ENCODE assay signal across 10 cellular contexts in the genomic region with DNA sequence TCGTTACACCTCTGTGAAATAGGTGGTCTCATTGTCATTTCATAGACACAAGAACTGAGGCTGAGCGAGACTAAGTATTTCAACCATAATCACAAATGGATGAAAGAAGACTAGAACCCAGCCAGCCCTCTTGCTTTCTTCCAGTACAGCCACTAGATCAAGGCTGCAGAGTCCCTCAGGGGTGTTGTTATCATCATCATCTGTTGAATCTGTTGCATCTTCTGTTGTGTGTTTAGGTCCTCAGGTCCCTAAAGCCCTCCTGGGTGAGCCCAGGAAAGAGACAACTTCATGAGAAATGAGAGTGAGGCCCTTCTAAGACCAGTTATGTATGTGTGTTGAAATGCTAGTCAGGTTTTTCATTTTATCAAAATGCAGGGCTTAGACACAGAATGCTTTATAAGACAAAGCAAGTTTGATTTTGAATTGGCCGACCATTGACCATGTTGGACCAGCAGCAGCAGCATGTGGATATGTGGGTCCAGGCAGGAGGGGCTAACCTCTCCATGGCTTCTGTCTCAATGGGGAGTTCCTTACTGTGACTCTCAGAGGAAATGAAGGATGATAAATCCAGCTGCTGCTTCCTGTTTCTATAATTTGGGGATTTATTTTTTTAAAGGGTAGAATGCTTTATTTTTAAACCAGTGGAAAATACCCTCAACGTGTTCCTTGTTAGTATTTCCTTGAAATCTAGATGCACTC.
A peak's percentile ranks its signal among the peaks of the same experiment; 100 is the strongest.
DNase-seq lines count a peak whose midpoint lies in the region; ATAC-seq and TF ChIP-seq lines count a peak whose summit lies in the region.
"Had no signal": no experiment of that assay in that cellular context is flagged by ENCODE, and none has a peak within 500 bp of the region (broad histone marks: within the 10 kb centered on the region; RNA-seq: fewer than 3 reads in every experiment).

No MANE protein-coding gene starts in this region.

- no peak for ATAC-seq in HG02623 (IDR thresholded peaks at IDR 0.05; ENCODE audit: unreplicated experiment)
- ATAC-seq in GM19324 (IDR thresholded peaks at IDR 0.05; ENCODE audit: low FRiP score, unreplicated experiment), result no peak
- no peak for ATAC-seq in HG02938 (IDR thresholded peaks at IDR 0.05; ENCODE audit: unreplicated experiment)

- H3K4me3 Mint-ChIP-seq in CD4-positive, alpha-beta memory T cell, result no peak overlapping the region
- H3K4me3 Mint-ChIP-seq in nephron progenitor cell, result peak overlapping the region; percentile 31

- peaks cover 7% of the 10 kb centered on the region for H4K20me1 ChIP-seq in Loucy (ENCODE audit: insufficient read depth, low read length, poor library complexity, severe bottlenecking)

- CTCF ChIA-PET in CD4-positive, alpha-beta memory T cell (lab: Charles Lee; ENCODE audit: partially characterized antibody), result interaction anchor here (1.1 kb wide), 1 partner anchor 65 kb away, joined by 4 read pairs; no protein-coding TSS in a partner anchor

- H3K4me1 Mint-ChIP-seq in CD4-positive, alpha-beta memory T cell, result peaks cover 30 to 77% (median 62%) of the 10 kb centered on the region in 4 donors
- peaks cover 85% of the 10 kb centered on the region for H3K4me1 Mint-ChIP-seq in nephron progenitor cell

- peaks cover 88% of the 10 kb centered on the region for H3K79me2 ChIP-seq in Loucy (ENCODE audit: insufficient read depth, low read length)

- H3K9ac ChIP-seq in Loucy (ENCODE audit: low read depth, low read length, poor library complexity, severe bottlenecking), result peak overlapping the region; percentile 18

- no peaks in the 10 kb centered on the region for H3K9me3 Mint-ChIP-seq in CD4-positive, alpha-beta memory T cell
- no peaks in the 10 kb centered on the region for H3K9me3 Mint-ChIP-seq in nephron progenitor cell

- H3K27ac Mint-ChIP-seq in CD4-positive, alpha-beta memory T cell, result peak overlapping the region in 4 of 7 donors; percentile 11 to 71 (median 46)
- peak overlapping the region; percentile 86 for H3K27ac Mint-ChIP-seq in nephron progenitor cell

- H3K4me2 ChIP-seq in Loucy (ENCODE audit: low read depth, low read length, poor library complexity, severe bottlenecking), result peak overlapping the region; percentile 70

- H3F3A ChIP-seq in Loucy (ENCODE audit: low read depth), result peaks cover 12% of the 10 kb centered on the region

- no peaks in the 10 kb centered on the region for H3K9me2 ChIP-seq in Loucy (replicated peaks; ENCODE audit: low read depth, low read length)

- no peak overlapping the region for H2AFZ ChIP-seq in Loucy (ENCODE audit: low read length)

- no peaks in the 10 kb centered on the region for H3K36me3 ChIP-seq in CD4-positive, alpha-beta memory T cell (ENCODE audit: insufficient read depth, low read length)
- H3K36me3 ChIP-seq in Loucy (ENCODE audit: insufficient read depth, low read length), result no peaks in the 10 kb centered on the region

- no peaks in the 10 kb centered on the region for H3K27me3 Mint-ChIP-seq in CD4-positive, alpha-beta memory T cell
- H3K27me3 Mint-ChIP-seq in nephron progenitor cell (ENCODE audit: low read depth, poor library complexity), result no peaks in the 10 kb centered on the region

- POLR2A ChIA-PET in CD4-positive, alpha-beta memory T cell (lab: Charles Lee; ENCODE audit: partially characterized antibody), result no interaction called here

- TF ChIP-seq CTCF in Loucy (conservative IDR thresholded peaks at IDR 0.05; ENCODE audit: low read length), result no peak
- no peak for TF ChIP-seq CTCF in dorsolateral prefrontal cortex (IDR thresholded peaks at IDR 0.05 in 54 of 56, conservative IDR thresholded peaks at IDR 0.05 in 2 of 56; ENCODE audit: low read depth in 1 of 56, partially characterized antibody in 56 of 56)
- TF ChIP-seq CTCF in nephron progenitor cell (IDR thresholded peaks at IDR 0.05), result no peak

- H3K4me1 ChIP-seq in CD4-positive, alpha-beta memory T cell (ENCODE audit: insufficient read depth, low read length), result peaks cover 16% of the 10 kb centered on the region
- H3K4me1 ChIP-seq in Loucy (ENCODE audit: insufficient read depth, low read length, poor library complexity, severe bottlenecking), result peaks cover 93% of the 10 kb centered on the region

- H3K4me3 ChIP-seq in CD4-positive, alpha-beta memory T cell (ENCODE audit: low read length in 2 of 2), result no peak overlapping the region
- H3K4me3 ChIP-seq in Loucy (ENCODE audit: low read length, poor library complexity, severe bottlenecking) (no peak overlapping the region), dorsolateral prefrontal cortex (no peak overlapping the region)

- no peaks in the 10 kb centered on the region for H3K27me3 ChIP-seq in CD4-positive, alpha-beta memory T cell (ENCODE audit: insufficient read depth, low read length)
- H3K27me3 ChIP-seq in Loucy (ENCODE audit: insufficient read depth, low read length, poor library complexity, severe bottlenecking), result no peaks in the 10 kb centered on the region
- no peaks in the 10 kb centered on the region for H3K27me3 ChIP-seq in dorsolateral prefrontal cortex

- H3K27ac ChIP-seq in CD4-positive, alpha-beta memory T cell (ENCODE audit: low read depth, low read length), result no peak overlapping the region
- peak overlapping the region in 50 of 59 donors; percentile 0 to 83 (median 57) for H3K27ac ChIP-seq in dorsolateral prefrontal cortex

- H3K9me3 ChIP-seq in CD4-positive, alpha-beta memory T cell (ENCODE audit: control insufficient read depth in 1 of 2, low read length in 2 of 2), result no peaks in the 10 kb centered on the region
- H3K9me3 ChIP-seq in Loucy (ENCODE audit: insufficient read depth, low read depth, low read length), result no peaks in the 10 kb centered on the region

- peaks cover 22 to 28% of the 10 kb centered on the region in 2 donors for H3K36me3 Mint-ChIP-seq in CD4-positive, alpha-beta memory T cell
- H3K36me3 Mint-ChIP-seq in nephron progenitor cell (ENCODE audit: low read depth), result no peaks in the 10 kb centered on the region

- intact Hi-C loops in CD4-positive, alpha-beta memory T cell (cut with micrococcal nuclease), result loop anchor here (5.0 kb wide), 1 partner anchor 66 kb away; no protein-coding TSS in a partner anchor
- intact Hi-C loops in dorsolateral prefrontal cortex (cut with DNase I), result no loop called here

- no peak for DNase-seq in CD4-positive, alpha-beta memory T cell
- DNase-seq in dorsolateral prefrontal cortex (no peak), nephron progenitor cell (no peak), KG1 (lab: John Stamatoyannopoulos, UW) (no peak)
- DNase-seq: H7; stimulated activated CD8-positive, alpha-beta memory T cell treated with anti-CD3 and anti-CD28 coated beads, Interleukin-4, amount 100 ng/mL, for 48 hours had no signal
